ENCODE assay signal across 1 cellular context in genomic region chr13:60111726-60112125, GRCh38.
TF ChIP-seq lines count a peak whose summit lies in the region.

No MANE protein-coding gene starts in this region.

TF ChIP-seq in IMR-90, 13 proteins besides CTCF, POLR2A, EP300 and RAD21 (continued from another document):
- TF ChIP-seq CHD1 (IDR thresholded peaks at IDR 0.05; ENCODE audit: low read depth, low read length), result no peak
- TF ChIP-seq RCOR1 (IDR thresholded peaks at IDR 0.05; ENCODE audit: insufficient replicate concordance, low read length), result no peak
- TF ChIP-seq BHLHE40 (IDR thresholded peaks at IDR 0.05; ENCODE audit: low read depth, low read length), result no peak
- TF ChIP-seq RFX5 (IDR thresholded peaks at IDR 0.05; ENCODE audit: low read depth, low read length), result no peak
- TF ChIP-seq NFE2L2 (IDR thresholded peaks at IDR 0.05; ENCODE audit: low read depth, low read length), result no peak
